In the genomic region with DNA sequence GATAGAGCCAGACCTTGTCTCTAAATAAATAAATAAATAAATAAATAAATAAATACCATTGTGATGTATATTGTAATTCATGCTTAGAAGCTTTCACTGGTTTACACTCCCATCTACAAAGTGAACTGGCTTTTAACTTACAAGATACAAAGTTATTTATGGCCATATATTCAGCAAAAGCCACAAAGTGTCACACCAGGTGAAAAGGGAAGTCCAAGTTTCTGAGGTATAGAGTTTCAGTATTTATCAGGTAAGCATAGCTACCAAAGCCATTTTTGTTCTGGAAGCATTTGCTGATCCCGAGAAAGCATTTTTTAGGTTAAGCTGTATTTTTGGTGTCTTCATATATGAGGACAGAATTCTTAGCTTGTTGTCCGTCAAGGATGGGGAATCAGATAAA, we compare ENCODE assay signal across 2 cellular contexts.
A peak's percentile ranks its signal among the peaks of the same experiment; 100 is the strongest.
TF ChIP-seq lines count a peak whose summit lies in the region.

No MANE protein-coding gene starts in this region.

TF ChIP-seq in HEK293, 187 proteins besides CTCF, POLR2A, EP300 and RAD21:
- no peak for TF ChIP-seq ZNF629 (tag by site-specific recombination; IDR thresholded peaks at IDR 0.05)
- no peak for TF ChIP-seq ZIC2 (tag by site-specific recombination; IDR thresholded peaks at IDR 0.05)
- TF ChIP-seq ZNF426 (tag by site-specific recombination; IDR thresholded peaks at IDR 0.05): peak; percentile 7; the same call in 1 of the 2 replicates

TF ChIP-seq in GM12878, 131 proteins besides CTCF, POLR2A, EP300 and RAD21:
- TF ChIP-seq STAT3 (IDR thresholded peaks at IDR 0.05; ENCODE audit: low read depth, low read length): no peak
- no peak for TF ChIP-seq HDGF (IDR thresholded peaks at IDR 0.05)
- TF ChIP-seq RUNX3 (IDR thresholded peaks at IDR 0.05; ENCODE audit: low read length): peak; percentile 80
- TF ChIP-seq MEF2B (IDR thresholded peaks at IDR 0.05; ENCODE audit: partially characterized antibody, poor library complexity, severe bottlenecking): peak; percentile 29
- TF ChIP-seq, protein P1, sequence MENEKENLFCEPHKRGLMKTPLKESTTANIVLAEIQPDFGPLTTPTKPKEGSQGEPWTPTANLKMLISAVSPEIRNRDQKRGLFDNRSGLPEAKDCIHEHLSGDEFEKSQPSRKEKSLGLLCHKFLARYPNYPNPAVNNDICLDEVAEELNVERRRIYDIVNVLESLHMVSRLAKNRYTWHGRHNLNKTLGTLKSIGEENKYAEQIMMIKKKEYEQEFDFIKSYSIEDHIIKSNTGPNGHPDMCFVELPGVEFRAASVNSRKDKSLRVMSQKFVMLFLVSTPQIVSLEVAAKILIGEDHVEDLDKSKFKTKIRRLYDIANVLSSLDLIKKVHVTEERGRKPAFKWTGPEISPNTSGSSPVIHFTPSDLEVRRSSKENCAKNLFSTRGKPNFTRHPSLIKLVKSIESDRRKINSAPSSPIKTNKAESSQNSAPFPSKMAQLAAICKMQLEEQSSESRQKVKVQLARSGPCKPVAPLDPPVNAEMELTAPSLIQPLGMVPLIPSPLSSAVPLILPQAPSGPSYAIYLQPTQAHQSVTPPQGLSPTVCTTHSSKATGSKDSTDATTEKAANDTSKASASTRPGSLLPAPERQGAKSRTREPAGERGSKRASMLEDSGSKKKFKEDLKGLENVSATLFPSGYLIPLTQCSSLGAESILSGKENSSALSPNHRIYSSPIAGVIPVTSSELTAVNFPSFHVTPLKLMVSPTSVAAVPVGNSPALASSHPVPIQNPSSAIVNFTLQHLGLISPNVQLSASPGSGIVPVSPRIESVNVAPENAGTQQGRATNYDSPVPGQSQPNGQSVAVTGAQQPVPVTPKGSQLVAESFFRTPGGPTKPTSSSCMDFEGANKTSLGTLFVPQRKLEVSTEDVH (IDR thresholded peaks at IDR 0.05; ENCODE audit: low read depth, partially characterized antibody): no peak
- no peak for TF ChIP-seq RBBP5 (conservative IDR thresholded peaks at IDR 0.05)
- TF ChIP-seq, protein P2, sequence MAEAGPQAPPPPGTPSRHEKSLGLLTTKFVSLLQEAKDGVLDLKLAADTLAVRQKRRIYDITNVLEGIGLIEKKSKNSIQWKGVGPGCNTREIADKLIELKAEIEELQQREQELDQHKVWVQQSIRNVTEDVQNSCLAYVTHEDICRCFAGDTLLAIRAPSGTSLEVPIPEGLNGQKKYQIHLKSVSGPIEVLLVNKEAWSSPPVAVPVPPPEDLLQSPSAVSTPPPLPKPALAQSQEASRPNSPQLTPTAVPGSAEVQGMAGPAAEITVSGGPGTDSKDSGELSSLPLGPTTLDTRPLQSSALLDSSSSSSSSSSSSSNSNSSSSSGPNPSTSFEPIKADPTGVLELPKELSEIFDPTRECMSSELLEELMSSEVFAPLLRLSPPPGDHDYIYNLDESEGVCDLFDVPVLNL (IDR thresholded peaks at IDR 0.05; ENCODE audit: low read depth, low read length): no peak
- no peak for TF ChIP-seq NR2F1 (conservative IDR thresholded peaks at IDR 0.05)
- TF ChIP-seq, protein P3, sequence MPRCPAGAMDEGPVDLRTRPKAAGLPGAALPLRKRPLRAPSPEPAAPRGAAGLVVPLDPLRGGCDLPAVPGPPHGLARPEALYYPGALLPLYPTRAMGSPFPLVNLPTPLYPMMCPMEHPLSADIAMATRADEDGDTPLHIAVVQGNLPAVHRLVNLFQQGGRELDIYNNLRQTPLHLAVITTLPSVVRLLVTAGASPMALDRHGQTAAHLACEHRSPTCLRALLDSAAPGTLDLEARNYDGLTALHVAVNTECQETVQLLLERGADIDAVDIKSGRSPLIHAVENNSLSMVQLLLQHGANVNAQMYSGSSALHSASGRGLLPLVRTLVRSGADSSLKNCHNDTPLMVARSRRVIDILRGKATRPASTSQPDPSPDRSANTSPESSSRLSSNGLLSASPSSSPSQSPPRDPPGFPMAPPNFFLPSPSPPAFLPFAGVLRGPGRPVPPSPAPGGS (IDR thresholded peaks at IDR 0.05; ENCODE audit: borderline replicate concordance, insufficient read depth, low read depth, low read length, poor library complexity, severe bottlenecking): no peak
- no peak for TF ChIP-seq EZH2 (IDR thresholded peaks at IDR 0.05; ENCODE audit: borderline replicate concordance, control insufficient read depth, low read depth, low read length)
- peak; percentile 67 for TF ChIP-seq SPI1 (IDR thresholded peaks at IDR 0.05; ENCODE audit: borderline replicate concordance, insufficient read depth, low read depth, low read length)
- no peak for TF ChIP-seq ZNF384 (IDR thresholded peaks at IDR 0.05; ENCODE audit: borderline replicate concordance, low read depth, low read length)
- no peak for TF ChIP-seq IRF3 (IDR thresholded peaks at IDR 0.05)
- no peak for TF ChIP-seq PBX3 (IDR thresholded peaks at IDR 0.05; ENCODE audit: insufficient replicate concordance, low read depth, low read length)
- TF ChIP-seq MTA3 (IDR thresholded peaks at IDR 0.05; ENCODE audit: borderline replicate concordance, low read length): no peak
- no peak for TF ChIP-seq MXI1 (IDR thresholded peaks at IDR 0.05; ENCODE audit: low read depth, low read length)
- peak; percentile 73; the same call in 1 of the 2 replicates for TF ChIP-seq MEF2A (IDR thresholded peaks at IDR 0.05; ENCODE audit: insufficient read depth, low read depth, low read length)
- TF ChIP-seq FOXM1 (IDR thresholded peaks at IDR 0.05; ENCODE audit: low read depth, low read length): no peak
- no peak for TF ChIP-seq ELK1 (IDR thresholded peaks at IDR 0.05; ENCODE audit: low read depth, low read length)
- no peak for TF ChIP-seq STAT1 (conservative IDR thresholded peaks at IDR 0.05)
- TF ChIP-seq ZBTB4 (CRISPR knock-in tag; IDR thresholded peaks at IDR 0.05): no peak
- TF ChIP-seq RFX5 (IDR thresholded peaks at IDR 0.05; ENCODE audit: low read depth, low read length): no peak
